Comparison of ENCODE assay signal across 8 cellular contexts in the genomic region with DNA sequence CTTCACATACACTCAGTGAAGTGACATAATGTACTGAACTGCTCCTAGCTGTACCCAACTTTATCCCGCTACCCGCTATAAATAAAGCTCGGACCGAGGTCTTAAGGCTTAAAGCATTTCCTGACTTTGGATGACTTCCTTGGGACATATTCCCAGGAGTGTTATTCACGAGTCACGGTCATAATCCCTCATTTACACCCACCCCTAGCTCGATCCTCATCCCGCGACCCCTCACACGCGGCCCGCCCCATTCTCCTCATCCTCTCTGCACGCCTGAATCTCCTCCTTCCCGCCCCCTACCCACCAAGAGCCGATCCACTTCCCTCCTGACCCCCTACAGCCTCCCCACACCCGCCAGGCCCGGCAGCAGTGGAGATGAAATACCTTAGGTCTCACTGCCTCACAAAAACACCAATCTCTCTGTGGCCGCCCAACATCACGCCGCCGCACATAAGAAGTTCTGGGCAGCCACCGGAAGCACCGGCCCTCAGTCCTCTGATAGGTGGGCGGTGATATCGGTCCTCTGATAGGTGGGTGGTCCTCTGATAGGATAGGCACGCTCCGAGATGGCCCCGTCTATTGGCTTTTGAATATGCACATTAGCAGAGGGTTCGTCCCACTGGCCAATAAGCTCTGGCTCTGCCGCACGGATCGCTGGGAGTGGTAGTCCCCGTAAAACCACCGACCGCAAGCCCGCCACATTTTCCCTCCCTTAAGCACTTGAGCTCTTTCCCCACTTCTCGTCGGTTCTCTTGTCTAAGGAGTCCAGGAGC. TPM values are rescaled to one million over a fixed set of nuclear protein-coding genes. Genes with fewer than 3 reads are reported as not detected.
A peak's percentile ranks its signal among the peaks of the same experiment; 100 is the strongest.
DNase-seq lines count a peak whose midpoint lies in the region; ATAC-seq and TF ChIP-seq lines count a peak whose summit lies in the region.

A gene with protein sequence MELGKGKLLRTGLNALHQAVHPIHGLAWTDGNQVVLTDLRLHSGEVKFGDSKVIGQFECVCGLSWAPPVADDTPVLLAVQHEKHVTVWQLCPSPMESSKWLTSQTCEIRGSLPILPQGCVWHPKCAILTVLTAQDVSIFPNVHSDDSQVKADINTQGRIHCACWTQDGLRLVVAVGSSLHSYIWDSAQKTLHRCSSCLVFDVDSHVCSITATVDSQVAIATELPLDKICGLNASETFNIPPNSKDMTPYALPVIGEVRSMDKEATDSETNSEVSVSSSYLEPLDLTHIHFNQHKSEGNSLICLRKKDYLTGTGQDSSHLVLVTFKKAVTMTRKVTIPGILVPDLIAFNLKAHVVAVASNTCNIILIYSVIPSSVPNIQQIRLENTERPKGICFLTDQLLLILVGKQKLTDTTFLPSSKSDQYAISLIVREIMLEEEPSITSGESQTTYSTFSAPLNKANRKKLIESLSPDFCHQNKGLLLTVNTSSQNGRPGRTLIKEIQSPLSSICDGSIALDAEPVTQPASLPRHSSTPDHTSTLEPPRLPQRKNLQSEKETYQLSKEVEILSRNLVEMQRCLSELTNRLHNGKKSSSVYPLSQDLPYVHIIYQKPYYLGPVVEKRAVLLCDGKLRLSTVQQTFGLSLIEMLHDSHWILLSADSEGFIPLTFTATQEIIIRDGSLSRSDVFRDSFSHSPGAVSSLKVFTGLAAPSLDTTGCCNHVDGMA (minus strand): TSS at position 462 of the 773 bp plus-strand sequence. CDS start 7,897 bp downstream, outside the sequence.

- peak within 1 kb of the TSS; percentile 99 for H3K4me3 Mint-ChIP-seq in activated CD4-positive, alpha-beta T cell treated with anti-CD3 and anti-CD28 coated beads, Interleukin-2, amount 10 ng/mL, durations not matched to agents 24 days and 14 days

- H3K9me3 Mint-ChIP-seq in activated CD4-positive, alpha-beta T cell treated with anti-CD3 and anti-CD28 coated beads, Interleukin-2, amount 10 ng/mL, durations not matched to agents 24 days and 14 days: no peaks in the 10 kb centered on the region

- peaks cover 7% of the 10 kb centered on the region for H3K27me3 Mint-ChIP-seq in activated CD4-positive, alpha-beta T cell treated with anti-CD3 and anti-CD28 coated beads, Interleukin-2, amount 10 ng/mL, durations not matched to agents 24 days and 14 days

- peaks cover 3% of the 10 kb centered on the region for H3K36me3 Mint-ChIP-seq in activated CD4-positive, alpha-beta T cell treated with anti-CD3 and anti-CD28 coated beads, Interleukin-2, amount 10 ng/mL, durations not matched to agents 24 days and 14 days (ENCODE audit: low read depth)

- POLR2A ChIA-PET in BJ (lab: Charles Lee): interaction anchor here (0.5 to 1.0 kb wide), 2 partner anchors 120 to 407 kb away, joined by 3 to 4 read pairs; partner anchors contain the start of gene ATAD2B

- DNase-seq in BJ (ENCODE audit: low read depth) (peak; percentile 97), NCI-H526 treated with DMSO at 0.1 percent for 48 hours (lab: John Stamatoyannopoulos, UW) (peak; percentile 97), dedifferentiated amniotic fluid mesenchymal stem cell (ENCODE audit: extremely low spot score) (peak; percentile 99), left kidney (ENCODE audit: low read depth, low spot score) (peak; percentile 99)
- peak; percentile 98 for DNase-seq in activated CD4-positive, alpha-beta T cell treated with anti-CD3 and anti-CD28 coated beads, Interleukin-2, amount 10 ng/mL, durations not matched to agents 24 days and 14 days
- peak; percentile 91 for DNase-seq in stimulated activated CD4-positive, alpha-beta T cell treated with anti-CD3 and anti-CD28 coated beads, Interleukin-2, amount 100 ng/mL, for 24 hours

- no peaks in the 10 kb centered on the region for H3K36me3 ChIP-seq in BJ (ENCODE audit: control insufficient read depth, insufficient read depth, low read length)

- peaks cover 18% of the 10 kb centered on the region for H3K4me1 Mint-ChIP-seq in activated CD4-positive, alpha-beta T cell treated with anti-CD3 and anti-CD28 coated beads, Interleukin-2, amount 10 ng/mL, durations not matched to agents 24 days and 14 days

- peak within 1 kb of the TSS; percentile 81 for H3K4me3 ChIP-seq in BJ (ENCODE audit: low read depth, low read length)

- intact Hi-C loops in activated CD4-positive, alpha-beta T cell treated with anti-CD3 and anti-CD28 coated beads, Interleukin-2, amount 10 ng/mL, durations not matched to agents 24 days and 14 days (cut with micrococcal nuclease): loop anchor here (1.0 kb wide), 3 partner anchors 29 to 120 kb away; partner anchors contain the start of genes ATAD2B, SF3B6 and UBXN2A

- TF ChIP-seq CTCF in BJ (IDR thresholded peaks at IDR 0.05; ENCODE audit: insufficient read depth, low read depth, low read length): no peak

- ATAC-seq in GM19324 (IDR thresholded peaks at IDR 0.05; ENCODE audit: low FRiP score, unreplicated experiment) (peak; percentile 99), HG03469 (IDR thresholded peaks at IDR 0.05; ENCODE audit: unreplicated experiment) (peak; percentile 90)

- CTCF ChIA-PET in BJ (lab: Yijun Ruan, JAX): interaction anchor here (0.9 to 1.1 kb wide), 3 partner anchors 12 to 18 kb away, joined by 3 to 4 read pairs (median 3); no protein-coding TSS in a partner anchor

- no peaks in the 10 kb centered on the region for H3K27me3 ChIP-seq in BJ (ENCODE audit: control insufficient read depth, insufficient read depth, low read length)

- peak within 1 kb of the TSS; percentile 97 for H3K27ac Mint-ChIP-seq in activated CD4-positive, alpha-beta T cell treated with anti-CD3 and anti-CD28 coated beads, Interleukin-2, amount 10 ng/mL, durations not matched to agents 24 days and 14 days

RNA-seq across cellular contexts. Expression of the gene that starts here (rescaled TPM):
- polyA plus RNA-seq in BJ (2011; rRNA removed): 10.9 and 12.8 TPM in 2 replicates
- 9.3 and 16.9 TPM in 2 replicates for polyA minus RNA-seq in BJ (2011; rRNA and poly(A)+ RNA removed)
- total RNA-seq in activated CD4-positive, alpha-beta T cell treated with anti-CD3 and anti-CD28 coated beads, Interleukin-2, amount 10 ng/mL, durations not matched to agents 24 days and 14 days: 22.9 and 25.0 TPM in 2 replicates

Comparison
In these comparisons a context has a peak if more than half of its experiments do, and no peak if none do; other contexts are left out.
1. Peak in every context shown above with its lines: DNase-seq, ATAC-seq and H3K4me3 ChIP-seq.